Comparison of ENCODE assay signal across 9 cellular contexts in the genomic region with DNA sequence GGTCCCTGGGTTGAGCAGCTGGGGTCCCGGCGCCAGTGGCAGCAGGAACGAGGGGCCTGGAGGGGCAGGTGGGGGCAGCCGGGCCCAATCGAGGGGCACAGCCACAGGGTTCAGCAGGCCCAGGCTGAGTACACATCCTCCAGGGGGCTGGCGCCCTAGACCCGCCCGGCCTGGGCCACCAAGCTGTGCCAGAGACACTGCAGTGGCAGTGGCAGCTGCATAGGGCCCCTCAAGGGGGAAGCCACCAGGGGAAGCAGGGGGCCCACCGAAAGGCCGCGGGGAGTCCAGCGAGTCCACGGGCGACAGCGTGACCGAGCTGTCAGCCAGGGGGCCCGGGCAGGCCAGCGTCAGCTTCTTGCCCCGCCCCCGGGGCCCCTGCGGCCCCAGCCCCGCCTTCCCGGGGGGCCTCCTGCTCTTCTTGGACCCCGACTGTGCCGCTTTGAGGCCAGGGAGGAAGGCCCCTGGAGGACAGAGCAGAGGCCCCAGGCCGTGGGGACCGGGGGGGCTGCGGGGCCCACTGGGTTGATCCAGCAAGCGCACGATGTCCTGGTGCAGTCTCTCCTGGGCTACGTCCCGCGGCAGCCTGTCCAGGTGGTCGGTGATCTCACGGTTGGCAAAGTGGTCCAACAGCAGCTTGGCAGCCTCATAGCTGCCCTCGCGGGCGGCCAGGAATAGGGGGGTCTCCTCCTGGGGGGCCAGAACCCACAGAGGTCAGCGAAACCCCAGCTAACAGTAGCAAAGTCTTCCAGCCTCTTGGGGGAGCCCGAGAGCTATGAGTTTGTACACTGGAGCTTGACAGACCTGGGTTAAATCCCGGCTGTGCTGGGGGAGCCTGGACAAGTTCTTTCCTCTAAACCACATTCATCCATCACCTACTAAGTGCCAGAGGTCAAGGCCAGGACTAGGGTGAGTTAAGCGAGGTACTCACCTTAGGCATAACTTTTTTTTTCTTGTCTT. TPM values are rescaled to one million over a fixed set of nuclear protein-coding genes. Genes with fewer than 3 reads are reported as not detected.
DNase-seq lines count a peak whose midpoint lies in the region; ATAC-seq and TF ChIP-seq lines count a peak whose summit lies in the region.
"Had no signal": no experiment of that assay in that cellular context is flagged by ENCODE, and none has a peak within 500 bp of the region (broad histone marks: within the 10 kb centered on the region; RNA-seq: fewer than 3 reads in every experiment).

No MANE protein-coding gene starts in this region.

- TF ChIP-seq CTCF in LNCAP (IDR thresholded peaks at IDR 0.05): peak; percentile 82
- TF ChIP-seq CTCF in VCaP (conservative IDR thresholded peaks at IDR 0.05): peak; percentile 76
- TF ChIP-seq CTCF in neural crest cell (conservative IDR thresholded peaks at IDR 0.05): peak; percentile 52

- H3K9me3 Mint-ChIP-seq in neural crest cell: no peaks in the 10 kb centered on the region
- peaks cover 12% of the 10 kb centered on the region for H3K9me3 Mint-ChIP-seq in activated T-cell treated with anti-CD3 and anti-CD28 coated beads, Interleukin-2, amount 50 U/mL, for 24 hours
- H3K9me3 Mint-ChIP-seq: effector memory CD8-positive, alpha-beta T cell had no signal

- no peaks in the 10 kb centered on the region for H3K4me1 Mint-ChIP-seq in neural crest cell
- H3K4me1 Mint-ChIP-seq in activated T-cell treated with anti-CD3 and anti-CD28 coated beads, Interleukin-2, amount 50 U/mL, for 24 hours (ENCODE audit: low read depth): no peaks in the 10 kb centered on the region

- H3K4me3 Mint-ChIP-seq in neural crest cell: no peak overlapping the region
- H3K4me3 Mint-ChIP-seq in activated T-cell treated with anti-CD3 and anti-CD28 coated beads, Interleukin-2, amount 50 U/mL, for 24 hours: no peak overlapping the region
- H3K4me3 Mint-ChIP-seq: effector memory CD8-positive, alpha-beta T cell had no signal

- no peaks in the 10 kb centered on the region for H3K27me3 Mint-ChIP-seq in neural crest cell (ENCODE audit: low read depth)
- no peaks in the 10 kb centered on the region for H3K27me3 Mint-ChIP-seq in activated T-cell treated with anti-CD3 and anti-CD28 coated beads, Interleukin-2, amount 50 U/mL, for 24 hours

- peaks cover 41% of the 10 kb centered on the region for H3K36me3 Mint-ChIP-seq in neural crest cell (ENCODE audit: low read depth)
- H3K36me3 Mint-ChIP-seq in activated T-cell treated with anti-CD3 and anti-CD28 coated beads, Interleukin-2, amount 50 U/mL, for 24 hours (ENCODE audit: low read depth): no peaks in the 10 kb centered on the region

- ATAC-seq in HG02571 (IDR thresholded peaks at IDR 0.05; ENCODE audit: unreplicated experiment): no peak
- ATAC-seq: effector memory CD8-positive, alpha-beta T cell had no signal

- H3K27ac Mint-ChIP-seq in neural crest cell (ENCODE audit: unreplicated experiment): no peak overlapping the region
- no peak overlapping the region for H3K27ac Mint-ChIP-seq in activated T-cell treated with anti-CD3 and anti-CD28 coated beads, Interleukin-2, amount 50 U/mL, for 24 hours
- H3K27ac Mint-ChIP-seq: effector memory CD8-positive, alpha-beta T cell had no signal

- peak; percentile 39 for DNase-seq in NCI-H2196 (lab: John Stamatoyannopoulos, UW; ENCODE audit: unreplicated experiment)
- DNase-seq in NCI-H2196 treated with DMSO at 0.1 percent for 48 hours (lab: John Stamatoyannopoulos, UW; ENCODE audit: unreplicated experiment): no peak
- DNase-seq in neural crest cell (ENCODE audit: low read depth, low spot score): peak; percentile 32
- no peak for DNase-seq in activated T-cell treated with anti-CD3 and anti-CD28 coated beads, Interleukin-2, amount 50 U/mL, for 24 hours
- DNase-seq in stimulated activated CD4-positive, alpha-beta T cell treated with anti-CD3 and anti-CD28 coated beads, Interleukin-1b, Interleukin-23, amount 100 ng/mL, for 48 hours: no peak

- no peak overlapping the region for H3K27ac ChIP-seq in VCaP

RNA-seq across cellular contexts. Expression of gene NOTCH3, which starts 39.5 kb away (rescaled TPM):
- 125 and 127 TPM in 2 replicates for total RNA-seq in neural crest cell

RNA-seq across cellular contexts. Expression of gene SYDE1, which starts 54.1 kb away (rescaled TPM):
- 23.8 and 24.7 TPM in 2 replicates for total RNA-seq in neural crest cell

Comparison
In these comparisons a context has a peak if more than half of its experiments do, and no peak if none do; other contexts are left out.
1. DNase-seq: peak in NCI-H2196 (single experiment) and neural crest cell (single experiment); none in NCI-H2196 treated with DMSO at 0.1 percent for 48 hours (single experiment), activated T-cell treated with anti-CD3 and anti-CD28 coated beads, Interleukin-2, amount 50 U/mL, for 24 hours (single experiment) and stimulated activated CD4-positive, alpha-beta T cell treated with anti-CD3 and anti-CD28 coated beads, Interleukin-1b, Interleukin-23, amount 100 ng/mL, for 48 hours (single experiment).
2. Peak in every context shown above with its lines, with median percentiles within 50 percentile points of each other: CTCF ChIP-seq.